In the genomic region with DNA sequence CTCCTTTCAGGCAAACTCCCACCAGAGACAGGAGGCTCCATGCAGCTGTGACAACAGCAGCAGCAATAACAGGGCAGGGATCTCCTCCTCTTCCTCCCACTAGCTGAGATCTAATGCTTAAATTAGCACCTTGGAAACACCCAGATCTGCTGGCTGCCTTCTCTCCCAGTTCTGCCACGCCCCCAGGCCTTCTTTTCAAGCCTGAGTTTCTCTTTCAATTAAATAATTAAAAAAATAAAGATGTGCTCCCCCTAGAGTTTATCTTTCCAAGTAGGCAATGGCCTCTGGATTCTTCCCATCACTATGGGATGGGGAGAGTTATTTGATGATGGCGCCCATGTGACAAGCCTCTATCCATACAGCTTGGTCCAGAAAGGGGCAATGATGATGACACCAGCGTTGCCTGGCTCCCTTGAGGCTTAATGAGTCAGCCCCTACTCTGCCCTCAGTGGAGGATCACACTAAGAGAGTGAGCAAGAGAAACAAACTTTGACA, we compare ENCODE assay signal across 9 cellular contexts. TPM values are rescaled to one million over a fixed set of nuclear protein-coding genes. Genes with fewer than 3 reads are reported as not detected.
DNase-seq lines count a peak whose midpoint lies in the region; ATAC-seq and TF ChIP-seq lines count a peak whose summit lies in the region.
"Had no signal": no experiment of that assay in that cellular context is flagged by ENCODE, and none has a peak within 500 bp of the region (broad histone marks: within the 10 kb centered on the region; RNA-seq: fewer than 3 reads in every experiment).

No MANE protein-coding gene starts in this region.

- H3K27me3 Mint-ChIP-seq in T-helper 1 cell treated with Interleukin-12 subunit alpha and Interleukin-12 subunit beta and Interleukin-4 antibody, amounts not matched to agents 30 μg/mL and 1 μg/mL, for 36 hours (ENCODE audit: low read depth) = peaks cover 11% of the 10 kb centered on the region
- no peaks in the 10 kb centered on the region for H3K27me3 Mint-ChIP-seq in neural crest cell (ENCODE audit: low read depth)

- peaks cover 55% of the 10 kb centered on the region for H3K4me1 Mint-ChIP-seq in T-helper 1 cell treated with Interleukin-12 subunit alpha and Interleukin-12 subunit beta and Interleukin-4 antibody, amounts not matched to agents 30 μg/mL and 1 μg/mL, for 36 hours (ENCODE audit: low read depth)
- peaks cover 32% of the 10 kb centered on the region for H3K4me1 Mint-ChIP-seq in neural crest cell

- no peaks in the 10 kb centered on the region for H3K36me3 Mint-ChIP-seq in T-helper 1 cell treated with Interleukin-12 subunit alpha and Interleukin-12 subunit beta and Interleukin-4 antibody, amounts not matched to agents 30 μg/mL and 1 μg/mL, for 36 hours (ENCODE audit: low read depth)
- H3K36me3 Mint-ChIP-seq in neural crest cell (ENCODE audit: low read depth) = no peaks in the 10 kb centered on the region

- H3K27ac Mint-ChIP-seq in T-helper 1 cell treated with Interleukin-12 subunit alpha and Interleukin-12 subunit beta and Interleukin-4 antibody, amounts not matched to agents 30 μg/mL and 1 μg/mL, for 36 hours = peak overlapping the region; percentile 32
- H3K27ac Mint-ChIP-seq in neural crest cell (ENCODE audit: unreplicated experiment) = no peak overlapping the region
- H3K27ac Mint-ChIP-seq: CD4-positive, CD25-positive, alpha-beta regulatory T cell had no signal

- H3K9me3 Mint-ChIP-seq in T-helper 1 cell treated with Interleukin-12 subunit alpha and Interleukin-12 subunit beta and Interleukin-4 antibody, amounts not matched to agents 30 μg/mL and 1 μg/mL, for 36 hours = no peaks in the 10 kb centered on the region
- H3K9me3 Mint-ChIP-seq in neural crest cell = no peaks in the 10 kb centered on the region
- H3K9me3 Mint-ChIP-seq: CD4-positive, CD25-positive, alpha-beta regulatory T cell had no signal

- H3K4me3 Mint-ChIP-seq in T-helper 1 cell treated with Interleukin-12 subunit alpha and Interleukin-12 subunit beta and Interleukin-4 antibody, amounts not matched to agents 30 μg/mL and 1 μg/mL, for 36 hours = no peak overlapping the region
- peak overlapping the region; percentile 72 for H3K4me3 Mint-ChIP-seq in neural crest cell

- no peak for DNase-seq in T-helper 1 cell
- DNase-seq in HK-2 (ENCODE audit: unreplicated experiment) = peak; percentile 20
- DNase-seq in amniotic epithelial cell (ENCODE audit: low read depth) = peak; percentile 52
- no peak for DNase-seq in neural crest cell (ENCODE audit: low read depth, low spot score)
- DNase-seq in NCI-H2029 treated with DMSO at 0.1 percent for 48 hours (lab: John Stamatoyannopoulos, UW) = no peak
- no peak for DNase-seq in NCI-H187 (lab: John Stamatoyannopoulos, UW)

- no peak for ATAC-seq in HG02970 (IDR thresholded peaks at IDR 0.05; ENCODE audit: low FRiP score, unreplicated experiment)

- TF ChIP-seq CTCF in neural crest cell (conservative IDR thresholded peaks at IDR 0.05) = no peak

RNA-seq across cellular contexts. Expression of a gene that starts 3.8 kb away (rescaled TPM):
- 20.6 and 20.9 TPM in 2 replicates for total RNA-seq in neural crest cell

RNA-seq across cellular contexts. Expression of a gene that starts 4.0 kb away (rescaled TPM):
- total RNA-seq in neural crest cell = 1.5 and 1.9 TPM in 2 replicates
- total RNA-seq: CD4-positive, CD25-positive, alpha-beta regulatory T cell had no signal

Comparison
In these comparisons a context has a peak if more than half of its experiments do, and no peak if none do; other contexts are left out.
1. DNase-seq: peak in HK-2 (single experiment) and amniotic epithelial cell (single experiment); none in T-helper 1 cell (0 of 5), neural crest cell (single experiment), NCI-H2029 treated with DMSO at 0.1 percent for 48 hours (single experiment) and NCI-H187 (0 of 2).